ENCODE assay signal across 8 cellular contexts in genomic region chr12:50246873-50247612, GRCh38. TPM values are rescaled to one million over a fixed set of nuclear protein-coding genes. Genes with fewer than 3 reads are reported as not detected.
DNase-seq lines count a peak whose midpoint lies in the region; ATAC-seq and TF ChIP-seq lines count a peak whose summit lies in the region.

No MANE protein-coding gene starts in this region.

- H3K27me3 ChIP-seq in BJ (ENCODE audit: control insufficient read depth, insufficient read depth, low read length): no peaks in the 10 kb centered on the region
- no peaks in the 10 kb centered on the region for H3K27me3 ChIP-seq in SJSA1 (replicated peaks)

- TF ChIP-seq CTCF in BJ (IDR thresholded peaks at IDR 0.05; ENCODE audit: insufficient read depth, low read depth, low read length): no peak
- no peak for TF ChIP-seq CTCF in nephron (IDR thresholded peaks at IDR 0.05; ENCODE audit: unreplicated experiment in 3 of 3)
- no peak for TF ChIP-seq CTCF in glutamatergic neuron (IDR thresholded peaks at IDR 0.05; ENCODE audit: partially characterized antibody, unreplicated experiment)

- peaks cover 3% of the 10 kb centered on the region for H3K36me3 Mint-ChIP-seq in effector memory CD8-positive, alpha-beta T cell (ENCODE audit: insufficient read depth)
- H3K36me3 Mint-ChIP-seq in nephron (ENCODE audit: low read depth): peaks cover 12% of the 10 kb centered on the region
- H3K36me3 Mint-ChIP-seq in glutamatergic neuron (ENCODE audit: unreplicated experiment): no peaks in the 10 kb centered on the region

- peak overlapping the region; percentile 80 for H3K27ac ChIP-seq in SJSA1

- H3K9me3 Mint-ChIP-seq in effector memory CD8-positive, alpha-beta T cell: no peaks in the 10 kb centered on the region
- H3K9me3 Mint-ChIP-seq in nephron (no peaks in the 10 kb centered on the region), glutamatergic neuron (ENCODE audit: unreplicated experiment) (no peaks in the 10 kb centered on the region)

- POLR2A ChIA-PET in BJ (lab: Charles Lee): interaction anchor here (0.7 to 0.9 kb wide), 2 partner anchors 10 to 30 kb away, joined by 3 read pairs; no protein-coding TSS in a partner anchor

- CTCF ChIA-PET in BJ (lab: Yijun Ruan, JAX): interaction anchor here (1.0 to 1.2 kb wide), 2 partner anchors 11 to 26 kb away, joined by 3 to 5 read pairs; no protein-coding TSS in a partner anchor

- peaks cover 48% of the 10 kb centered on the region for H3K4me1 ChIP-seq in SJSA1 (replicated peaks)

- peaks cover 2 to 3% of the 10 kb centered on the region in 2 donors for H3K4me1 Mint-ChIP-seq in effector memory CD8-positive, alpha-beta T cell (ENCODE audit: low read depth in 2 of 2)
- H3K4me1 Mint-ChIP-seq in nephron: peaks cover 50% of the 10 kb centered on the region
- H3K4me1 Mint-ChIP-seq in glutamatergic neuron (ENCODE audit: low read depth, unreplicated experiment): peaks cover 4% of the 10 kb centered on the region

- ATAC-seq in effector memory CD8-positive, alpha-beta T cell (replicated peaks): peak; percentile 51
- ATAC-seq in GM21529 (IDR thresholded peaks at IDR 0.05; ENCODE audit: unreplicated experiment): no peak

- no peak overlapping the region for H3K4me3 Mint-ChIP-seq in effector memory CD8-positive, alpha-beta T cell
- H3K4me3 Mint-ChIP-seq in nephron (peak overlapping the region in 1 of 3 experiments; percentile 26), glutamatergic neuron (ENCODE audit: unreplicated experiment) (no peak overlapping the region)

- DNase-seq in BJ (ENCODE audit: low read depth) (peak; percentile 99), HCEC 1CT (peak; percentile 98), SJSA1 (ENCODE audit: low read depth in 1 of 2, low spot score in 2 of 2) (peak; percentile 95 to 97), glutamatergic neuron (no peak), pons (ENCODE audit: low spot score) (no peak)
- DNase-seq in effector memory CD8-positive, alpha-beta T cell: no peak

- H3K4me3 ChIP-seq in BJ (ENCODE audit: low read depth, low read length): no peak overlapping the region
- no peak overlapping the region for H3K4me3 ChIP-seq in SJSA1

- no peaks in the 10 kb centered on the region for H3K36me3 ChIP-seq in BJ (ENCODE audit: control insufficient read depth, insufficient read depth, low read length)
- H3K36me3 ChIP-seq in SJSA1: no peaks in the 10 kb centered on the region

- H3K27ac Mint-ChIP-seq in effector memory CD8-positive, alpha-beta T cell: peak overlapping the region in 1 of 2 donors; percentile 26
- peak overlapping the region in 2 of 3 experiments; percentile 10 for H3K27ac Mint-ChIP-seq in nephron
- no peak overlapping the region for H3K27ac Mint-ChIP-seq in glutamatergic neuron (ENCODE audit: unreplicated experiment)

- H3K9me3 ChIP-seq in SJSA1 (replicated peaks): no peaks in the 10 kb centered on the region

- H3K27me3 Mint-ChIP-seq in effector memory CD8-positive, alpha-beta T cell: peaks cover 0 to 9% of the 10 kb centered on the region in 2 donors
- H3K27me3 Mint-ChIP-seq in nephron (ENCODE audit: low read depth) (no peaks in the 10 kb centered on the region), glutamatergic neuron (ENCODE audit: unreplicated experiment) (no peaks in the 10 kb centered on the region)

RNA-seq across cellular contexts. Expression of gene LIMA1, which starts 36.3 kb away (rescaled TPM):
- 368 and 384 TPM in 2 replicates for polyA plus RNA-seq in BJ (2011; rRNA removed)
- 243 and 392 TPM in 2 replicates for polyA minus RNA-seq in BJ (2011; rRNA and poly(A)+ RNA removed)
- total RNA-seq in SJSA1 (2014; rRNA removed; shearing (Covaris generic)): 156 and 199 TPM in 2 replicates
- total RNA-seq in glutamatergic neuron (ENCODE audit: unreplicated experiment): 69.4 TPM

Comparison
In these comparisons a context has a peak if more than half of its experiments do, and no peak if none do; other contexts are left out.
1. DNase-seq: peak in BJ (single experiment), HCEC 1CT (single experiment) and SJSA1 (2 of 2); none in effector memory CD8-positive, alpha-beta T cell (0 of 3), glutamatergic neuron (single experiment) and pons (single experiment).